9 cellular contexts compared by ENCODE assay signal in genomic region chr7:139482662-139483466, GRCh38. TPM values are rescaled to one million over a fixed set of nuclear protein-coding genes. Genes with fewer than 3 reads are reported as not detected.
DNase-seq lines count a peak whose midpoint lies in the region; ATAC-seq, FAIRE-seq and TF ChIP-seq lines count a peak whose summit lies in the region.
"Had no signal": no experiment of that assay in that cellular context is flagged by ENCODE, and none has a peak within 500 bp of the region (broad histone marks: within the 10 kb centered on the region; RNA-seq: fewer than 3 reads in every experiment).

No MANE protein-coding gene starts in this region.

- H3K4me1 ChIP-seq in PC-3 (ENCODE audit: insufficient read depth, low read length), result no peaks in the 10 kb centered on the region
- peaks cover 0 to 8% (median 4%) of the 10 kb centered on the region in 4 experiments; a peak in 5 of 7 replicates for H3K4me1 ChIP-seq in H1 (replicated peaks in 1 of 4; ENCODE audit: control insufficient read depth in 3 of 4, insufficient read depth in 4 of 4, low read length in 3 of 4)

- peak overlapping the region; percentile 89 for H4K91ac ChIP-seq in H1 (replicated peaks; ENCODE audit: insufficient read length, low read length)

- TF ChIP-seq POLR2A in H1 (IDR thresholded peaks at IDR 0.05; ENCODE audit: control extremely low read depth in 1 of 2, low read depth in 2 of 2, low read length in 2 of 2), result peak in 1 of 2 experiments; percentile 13; a peak in 1 of 3 replicates

- TF ChIP-seq EP300 in H1 (IDR thresholded peaks at IDR 0.05; ENCODE audit: borderline replicate concordance in 1 of 2, low read depth in 2 of 2, low read length in 2 of 2), result no peak

- peak overlapping the region; percentile 30 for H3K56ac ChIP-seq in H1 (replicated peaks; ENCODE audit: insufficient read length, low read depth, low read length)

- H4K20me1 ChIP-seq in PC-3 (ENCODE audit: low read length) (no peaks in the 10 kb centered on the region), H1 (replicated peaks in 1 of 2; ENCODE audit: control insufficient read depth in 1 of 2, insufficient read depth in 2 of 2, low read length in 2 of 2) (peaks cover 2 to 4% of the 10 kb centered on the region in 2 experiments)

- H4K8ac ChIP-seq in H1 (ENCODE audit: extremely low read depth, insufficient read depth, low read length), result peak overlapping the region; percentile 92

- no peak overlapping the region for H3K27ac ChIP-seq in PC-3 (ENCODE audit: low read length)
- no peak overlapping the region for H3K27ac ChIP-seq in H1 (ENCODE audit: low read depth, low read length)

- ATAC-seq in GM21723 (IDR thresholded peaks at IDR 0.05; ENCODE audit: unreplicated experiment), result peak; percentile 22
- peak; percentile 28 for ATAC-seq in PC-3
- ATAC-seq in natural killer cell treated with Interleukin-12 subunit alpha and Interleukin-12 subunit beta and Interleukin-15 and Interleukin-18, amount 100 ng/mL, for 72 hours, result peak; percentile 54 to 64
- no peak for ATAC-seq in HG03139 (IDR thresholded peaks at IDR 0.05; ENCODE audit: unreplicated experiment)

- no TSS peak for BruUV-seq in Calu3 (replicated peaks; lab: Mats Ljungman, UMichigan)
- BruUV-seq in PC-3 (replicated peaks; lab: Mats Ljungman, UMichigan), result no TSS peak

- peak overlapping the region; percentile 97 for H3K18ac ChIP-seq in H1 (ENCODE audit: extremely low read depth, low read length)

- H3K9me3 ChIP-seq in PC-3 (ENCODE audit: low read length) (no peaks in the 10 kb centered on the region), H1 (ENCODE audit: insufficient read depth in 2 of 2, low read depth in 1 of 2, low read length in 1 of 2) (no peaks in the 10 kb centered on the region)

- H3F3A ChIP-seq in PC-3 (ENCODE audit: low read length, unreplicated experiment), result no peaks in the 10 kb centered on the region

- H3K27me3 Mint-ChIP-seq in Calu3 (ENCODE audit: unreplicated experiment), result peaks cover 28% of the 10 kb centered on the region
- peaks cover 24 to 29% of the 10 kb centered on the region in 2 donors for H3K27me3 Mint-ChIP-seq in natural killer cell treated with Interleukin-12 subunit alpha and Interleukin-12 subunit beta and Interleukin-15 and Interleukin-18, amount 100 ng/mL, for 72 hours

- CTCF ChIA-PET in Calu3 (lab: Charles Lee) (interaction anchor here (0.6 to 1.1 kb wide), 3 partner anchors 10 to 76 kb away, joined by 3 to 4 read pairs (median 3); no protein-coding TSS in a partner anchor), PC-3 (lab: Charles Lee) (no interaction called here), H1 (lab: Charles Lee; ENCODE audit: partially characterized antibody) (interaction anchor here (0.6 to 2.7 kb wide), 9 partner anchors 10 to 162 kb away, joined by 3 to 16 read pairs (median 4); no protein-coding TSS in a partner anchor)

- intact Hi-C loops in Calu3 (cut with micrococcal nuclease; ENCODE audit: unreplicated experiment) (no loop called here), PC-3 (cut with micrococcal nuclease) (no loop called here)

- H3K9ac ChIP-seq in PC-3 (ENCODE audit: low read length) (peak overlapping the region; percentile 25; the same call in 1 of the 2 replicates), H1 (replicated peaks in 1 of 4; ENCODE audit: extremely low read depth in 1 of 4, low read depth in 3 of 4, low read length in 3 of 4) (peak overlapping the region; percentile 34 to 52 (median 44); a peak in 6 of 7 replicates)

- H2BK12ac ChIP-seq in H1 (ENCODE audit: low read depth, low read length), result 0 out of 2 replicates have a peak overlapping the region, but pooled peaks have one; percentile 27

- H3K4me3 ChIP-seq in PC-3 (ENCODE audit: low read length) (peak overlapping the region; percentile 70), H1 (ENCODE audit: extremely low read depth in 1 of 4, insufficient read depth in 2 of 4, low read depth in 3 of 4, low read length in 4 of 4) (peak overlapping the region; percentile 57 to 71 (median 64))

- H3K4me1 Mint-ChIP-seq in Calu3 (ENCODE audit: low read depth, unreplicated experiment), result no peaks in the 10 kb centered on the region
- no peaks in the 10 kb centered on the region for H3K4me1 Mint-ChIP-seq in natural killer cell treated with Interleukin-12 subunit alpha and Interleukin-12 subunit beta and Interleukin-15 and Interleukin-18, amount 100 ng/mL, for 72 hours (ENCODE audit: low read depth in 2 of 2)

- H3K9me2 ChIP-seq in PC-3 (replicated peaks; ENCODE audit: low read length), result no peaks in the 10 kb centered on the region

- H3K23me2 ChIP-seq in H1 (ENCODE audit: low read depth, low read length), result peaks cover 13% of the 10 kb centered on the region; the same call in 1 of the 2 replicates

- no peak overlapping the region for H2BK120ac ChIP-seq in H1 (replicated peaks; ENCODE audit: low read depth, low read length)

- WGBS in H1 (ENCODE audit: extremely low coverage in 1 of 2, insufficient coverage in 1 of 2, insufficient read length in 1 of 2, insufficient replicate concordance in 2 of 2, low coverage in 1 of 2, low lambda C conversion rate in 2 of 2, missing lambda C conversion rate in 1 of 2), 2 experiments, result 3% methylated on average over 54 of the region's 90 CpGs; no CpG with 5 or more reads in 1 of the 2 experiments

- no peaks in the 10 kb centered on the region for H3K27me3 ChIP-seq in PC-3 (ENCODE audit: low read length)
- peaks cover 0 to 11% (median 5%) of the 10 kb centered on the region in 4 experiments; a peak in 4 of 7 replicates for H3K27me3 ChIP-seq in H1 (replicated peaks in 1 of 4; ENCODE audit: control insufficient read depth in 3 of 4, extremely low read depth in 1 of 4, insufficient read depth in 3 of 4, low read length in 3 of 4)

- H2AFZ ChIP-seq in PC-3 (ENCODE audit: low read length) (peak overlapping the region; percentile 79), H1 (ENCODE audit: low read length) (peak overlapping the region; percentile 16; the same call in 1 of the 2 replicates)

- FAIRE-seq in H1 (lab: Jason Lieb, UNC), result no peak
- no peak for FAIRE-seq in frontal cortex (lab: Jason Lieb, UNC)

- H2BK15ac ChIP-seq in H1 (ENCODE audit: low read length), result no peak overlapping the region; the same call in 1 of the 2 replicates

- H3K9me3 Mint-ChIP-seq in Calu3 (ENCODE audit: low read depth, unreplicated experiment), result no peaks in the 10 kb centered on the region
- no peaks in the 10 kb centered on the region for H3K9me3 Mint-ChIP-seq in natural killer cell treated with Interleukin-12 subunit alpha and Interleukin-12 subunit beta and Interleukin-15 and Interleukin-18, amount 100 ng/mL, for 72 hours

- H4K5ac ChIP-seq in H1 (ENCODE audit: insufficient read length, low read depth, low read length), result peak overlapping the region; percentile 38

- no peaks in the 10 kb centered on the region for H3K36me3 Mint-ChIP-seq in Calu3 (ENCODE audit: insufficient read depth, unreplicated experiment)
- no peaks in the 10 kb centered on the region for H3K36me3 Mint-ChIP-seq in natural killer cell treated with Interleukin-12 subunit alpha and Interleukin-12 subunit beta and Interleukin-15 and Interleukin-18, amount 100 ng/mL, for 72 hours
- H3K36me3 Mint-ChIP-seq: IgD-negative memory B cell had no signal

- H3K36me3 ChIP-seq in PC-3 (ENCODE audit: low read depth, low read length), result no peaks in the 10 kb centered on the region
- H3K36me3 ChIP-seq in H1 (ENCODE audit: control insufficient read depth in 2 of 4, insufficient read depth in 4 of 4, low read length in 3 of 4), result peaks cover 0 to 6% (median under 1%) of the 10 kb centered on the region in 4 experiments; a peak in 2 of 8 replicates

- peak overlapping the region; percentile 92 for H3K4me2 ChIP-seq in PC-3 (ENCODE audit: low read length)
- H3K4me2 ChIP-seq in H1 (ENCODE audit: insufficient read depth in 1 of 2, low read depth in 2 of 2, low read length in 2 of 2), result peak overlapping the region; percentile 81 to 90

- H3K79me2 ChIP-seq in PC-3 (ENCODE audit: low read length) (no peaks in the 10 kb centered on the region), H1 (ENCODE audit: control insufficient read depth in 1 of 2, insufficient read depth in 2 of 2, low read length in 2 of 2) (peaks cover 0 to 11% of the 10 kb centered on the region in 2 experiments; a peak in 1 of 4 replicates)

- no peak overlapping the region for H3K27ac Mint-ChIP-seq in Calu3 (ENCODE audit: unreplicated experiment)
- no peak overlapping the region for H3K27ac Mint-ChIP-seq in natural killer cell treated with Interleukin-12 subunit alpha and Interleukin-12 subunit beta and Interleukin-15 and Interleukin-18, amount 100 ng/mL, for 72 hours

- H3K4me3 Mint-ChIP-seq in Calu3 (ENCODE audit: low read depth, unreplicated experiment), result peak overlapping the region; percentile 58
- no peak overlapping the region for H3K4me3 Mint-ChIP-seq in natural killer cell treated with Interleukin-12 subunit alpha and Interleukin-12 subunit beta and Interleukin-15 and Interleukin-18, amount 100 ng/mL, for 72 hours

- no peak for TF ChIP-seq CTCF in Calu3 (IDR thresholded peaks at IDR 0.05; ENCODE audit: unreplicated experiment)
- TF ChIP-seq CTCF in PC-3 (conservative IDR thresholded peaks at IDR 0.05; ENCODE audit: low read depth, low read length), result no peak
- no peak for TF ChIP-seq CTCF in H1 (IDR thresholded peaks at IDR 0.05; ENCODE audit: control extremely low read depth in 1 of 3, insufficient read depth in 1 of 3, low read depth in 1 of 3, low read length in 3 of 3)

- DNase-seq in Calu3 (peak; percentile 50), PC-3 (no peak), H1 (ENCODE audit: low read depth in 1 of 2, low spot score in 2 of 2) (peak in 1 of 2 experiments; percentile 73), frontal cortex (ENCODE audit: low spot score in 2 of 2) (no peak)
- peak; percentile 61 for DNase-seq in natural killer cell treated with Interleukin-12 subunit alpha and Interleukin-12 subunit beta and Interleukin-15 and Interleukin-18, amount 100 ng/mL, for 72 hours (ENCODE audit: low spot score)
- DNase-seq in NK-92 treated with Interleukin-12 subunit alpha and Interleukin-12 subunit beta, amount 100 ng/mL, for 24 hours (lab: John Stamatoyannopoulos, UW), result no peak

- H3K79me1 ChIP-seq in H1 (ENCODE audit: low read depth, low read length), result peaks cover 5% of the 10 kb centered on the region

- no peak overlapping the region for H3K23ac ChIP-seq in H1 (ENCODE audit: insufficient read length)

- H3K4ac ChIP-seq in H1 (replicated peaks; ENCODE audit: insufficient read length, low read depth, low read length), result no peak overlapping the region

- H2BK5ac ChIP-seq in H1 (ENCODE audit: low read depth, low read length), result no peak overlapping the region

- no peak for TF ChIP-seq RAD21 in H1 (IDR thresholded peaks at IDR 0.05 in 1 of 2, conservative IDR thresholded peaks at IDR 0.05 in 1 of 2; ENCODE audit: low read depth in 2 of 2, low read length in 2 of 2)

- POLR2A ChIA-PET in PC-3 (lab: Charles Lee; ENCODE audit: unreplicated experiment) (no interaction called here), H1 (lab: Charles Lee; ENCODE audit: partially characterized antibody) (interaction anchor here (0.8 to 2.3 kb wide), 16 partner anchors 8 to 290 kb away, joined by 3 to 11 read pairs (median 4); partner anchors contain the start of gene LUC7L2)

- H2AK5ac ChIP-seq in H1 (ENCODE audit: low read depth, low read length), result no peak overlapping the region

- no peak overlapping the region for H2BK20ac ChIP-seq in H1 (ENCODE audit: low read length)

- H3K14ac ChIP-seq in H1 (ENCODE audit: insufficient read length), result no peak overlapping the region

RNA-seq across cellular contexts. Expression of gene KLRG2, which starts 0.6 kb away (rescaled TPM):
- total RNA-seq in Calu3 (2022), result 1.3 and 1.5 TPM in 2 replicates
- total RNA-seq in PC-3 (2014; rRNA removed), result 2.2 and 3.3 TPM in 2 replicates
- 14.9 and 20.4 TPM in 2 replicates for total RNA-seq in H1 (2021; fragmentation: NEBNext Ultra II Directional; extraction: Animal tissue kit (Norgen Biotek cat#: 25700))
- polyA plus RNA-seq in H1 (2011; rRNA removed), result 8.9 and 13.9 TPM in 2 replicates
- 10.2 TPM for polyA plus RNA-seq in H1 (2011; cell fraction: cytosol; rRNA removed)
- polyA plus RNA-seq in H1 (2011; cell fraction: nucleus; rRNA removed), result 14.5 TPM
- 7.8 to 10.9 TPM (median 9.8 TPM) in 4 replicates for polyA plus RNA-seq in H1 (2012, experiment 1 of 2)
- 10.4 TPM for polyA plus RNA-seq in H1 (2012, experiment 2 of 2)
- polyA plus RNA-seq in H1 (2013, experiment 1 of 2), result 10.1 TPM
- polyA plus RNA-seq in H1 (2013, experiment 2 of 2), result 10.3 TPM
- 5.8 and 6.8 TPM in 2 replicates for polyA minus RNA-seq in H1 (2011; rRNA and poly(A)+ RNA removed)
- polyA minus RNA-seq in H1 (2011; cell fraction: cytosol; rRNA and poly(A)+ RNA removed), result 14.7 TPM
- polyA minus RNA-seq in H1 (2011; cell fraction: nucleus; rRNA and poly(A)+ RNA removed), result 16.5 TPM
- not detected for total RNA-seq in natural killer cell treated with Interleukin-12 subunit alpha and Interleukin-12 subunit beta and Interleukin-15 and Interleukin-18, amount 100 ng/mL, for 72 hours
- not detected for total RNA-seq in frontal cortex
- polyA plus RNA-seq: IgD-negative memory B cell had no signal

RNA-seq across cellular contexts. Expression of gene CLEC2L, which starts 40.6 kb away (rescaled TPM):
- total RNA-seq in Calu3 (2022) (not detected in 2 replicates), PC-3 (2014; rRNA removed) (not detected in 2 replicates), frontal cortex (2.0 TPM)
- 0.20 TPM in 1 of 2 replicates, not detected in the other for total RNA-seq in H1 (2021; fragmentation: NEBNext Ultra II Directional; extraction: Animal tissue kit (Norgen Biotek cat#: 25700))
- 1.5 and 1.9 TPM in 2 replicates for polyA plus RNA-seq in H1 (2011; rRNA removed)
- polyA plus RNA-seq in H1 (2011; cell fraction: cytosol; rRNA removed), result 1.0 TPM
- 1.7 TPM for polyA plus RNA-seq in H1 (2011; cell fraction: nucleus; rRNA removed)
- 0.50 to 0.68 TPM (median 0.50 TPM) in 3 of 4 replicates, not detected in the other for polyA plus RNA-seq in H1 (2012, experiment 1 of 2)
- 0.38 TPM for polyA plus RNA-seq in H1 (2012, experiment 2 of 2)
- polyA plus RNA-seq in H1 (2013, experiment 1 of 2), result 0.30 TPM
- 0.18 TPM for polyA plus RNA-seq in H1 (2013, experiment 2 of 2)
- polyA minus RNA-seq in H1 (2011; rRNA and poly(A)+ RNA removed), result 0.37 and 0.38 TPM in 2 replicates
- polyA minus RNA-seq in H1 (2011; cell fraction: cytosol; rRNA and poly(A)+ RNA removed), result not detected
- 0.30 TPM for polyA minus RNA-seq in H1 (2011; cell fraction: nucleus; rRNA and poly(A)+ RNA removed)
- not detected for total RNA-seq in natural killer cell treated with Interleukin-12 subunit alpha and Interleukin-12 subunit beta and Interleukin-15 and Interleukin-18, amount 100 ng/mL, for 72 hours
- polyA plus RNA-seq: IgD-negative memory B cell had no signal

Comparison
In these comparisons a context has a peak if more than half of its experiments do, and no peak if none do; other contexts are left out.
1. DNase-seq: peak in Calu3 (single experiment) and natural killer cell treated with Interleukin-12 subunit alpha and Interleukin-12 subunit beta and Interleukin-15 and Interleukin-18, amount 100 ng/mL, for 72 hours (single experiment); none in PC-3 (single experiment), NK-92 treated with Interleukin-12 subunit alpha and Interleukin-12 subunit beta, amount 100 ng/mL, for 24 hours (single experiment) and frontal cortex (0 of 2).